Comparison of ENCODE assay signal across 1 cellular context in genomic region chr6:39003072-39003471, GRCh38.
TF ChIP-seq lines count a peak whose summit lies in the region.

No MANE protein-coding gene starts in this region.

TF ChIP-seq in SK-N-SH treated with all-trans-retinoic acid at 6 μM for 48 hours, 23 proteins besides CTCF, POLR2A, EP300 and RAD21 (continued from another document):
- TF ChIP-seq TSHZ2 (CRISPR knock-in tag; IDR thresholded peaks at IDR 0.05): no peak
- TF ChIP-seq ZNF70 (CRISPR knock-in tag; IDR thresholded peaks at IDR 0.05): no peak
